ENCODE assay signal across 21 cellular contexts in the genomic region with DNA sequence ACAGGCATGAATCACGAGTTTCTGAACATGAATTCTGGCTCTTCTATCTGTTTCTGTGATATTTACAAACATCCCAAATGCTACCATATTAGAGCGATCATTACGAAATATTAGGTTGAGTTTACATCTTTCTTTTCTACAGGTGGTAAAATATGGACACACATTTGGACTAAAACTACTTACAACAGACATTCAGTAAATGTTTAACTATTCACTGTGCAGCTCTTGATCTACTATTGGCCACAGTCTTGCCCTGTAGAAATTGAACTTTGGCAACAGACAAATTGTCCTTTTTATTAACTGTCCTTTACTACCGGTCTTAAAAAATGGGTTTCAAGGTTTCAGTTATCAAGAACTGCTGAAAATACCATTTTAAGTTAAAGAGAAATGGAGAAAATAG.
"Had no signal": no experiment of that assay in that cellular context is flagged by ENCODE, and none has a peak within 500 bp of the region (broad histone marks: within the 10 kb centered on the region; RNA-seq: fewer than 3 reads in every experiment).

No MANE protein-coding gene starts in this region.

- H3K27me3 ChIP-seq: gastrocnemius medialis, tibial artery, upper lobe of left lung, vagina had no signal

- H3K9me3 ChIP-seq: gastrocnemius medialis, mucosa of descending colon, prostate gland, spleen, tibial artery, upper lobe of left lung, vagina had no signal

- H3K79me2 ChIP-seq: parathyroid adenoma had no signal

- H3K36me3 ChIP-seq: gastrocnemius medialis, prostate gland, spleen, tibial artery, upper lobe of left lung, vagina had no signal

- ATAC-seq: esophagus mucosa; gastrocnemius medialis; left colon; mucosa of descending colon; sciatic nerve; stimulated activated memory B cell treated with anti-CD40 and anti-IgM and Interleukin-4, amounts not matched to agents 10 μg/mL and 1 μg/mL and 100 μg/mL, for 72 hours had no signal

- H3K27ac ChIP-seq: gastrocnemius medialis, parathyroid adenoma, prostate gland, spleen, tibial artery, upper lobe of left lung, vagina had no signal

- FAIRE-seq: endometrium, keratinocyte had no signal

- DNase-seq: effector memory CD4-positive, alpha-beta T cell; gastrocnemius medialis; left colon; mammary epithelial cell; mucosa of descending colon; occipital lobe; retina; spleen; stimulated activated CD4-positive, alpha-beta T cell treated with anti-CD3 and anti-CD28 coated beads, Interleukin-15, amount 100 ng/mL, for 24 hours; stimulated activated CD4-positive, alpha-beta T cell treated with anti-CD3 and anti-CD28 coated beads, Interleukin-1b, Interleukin-23, amount 100 ng/mL, for 48 hours; stimulated activated CD4-positive, alpha-beta T cell treated with anti-CD3 and anti-CD28 coated beads, Interleukin-4, amount 100 ng/mL, for 24 hours; tibial artery; upper lobe of left lung had no signal

- H3K4me1 ChIP-seq: gastrocnemius medialis, parathyroid adenoma, prostate gland, vagina had no signal

- H2AFZ ChIP-seq: parathyroid adenoma had no signal

- H3K4me3 ChIP-seq: gastrocnemius medialis, mucosa of descending colon, prostate gland, spleen, tibial artery, upper lobe of left lung, vagina had no signal
